19 cellular contexts compared by ENCODE assay signal in genomic region chr7:23405240-23405618, GRCh38.
DNase-seq lines count a peak whose midpoint lies in the region; ATAC-seq and TF ChIP-seq lines count a peak whose summit lies in the region.
"Had no signal": no experiment of that assay in that cellular context is flagged by ENCODE, and none has a peak within 500 bp of the region (broad histone marks: within the 10 kb centered on the region; RNA-seq: fewer than 3 reads in every experiment).

No MANE protein-coding gene starts in this region.

- no peaks in the 10 kb centered on the region for H3K36me3 Mint-ChIP-seq in activated CD4-positive, alpha-beta T cell treated with anti-CD3 and anti-CD28 coated beads, Interleukin-2, amount 10 ng/mL, durations not matched to agents 24 days and 14 days (ENCODE audit: low read depth)
- no peaks in the 10 kb centered on the region for H3K36me3 Mint-ChIP-seq in stimulated activated naive CD8-positive, alpha-beta T cell treated with anti-CD3 and anti-CD28 coated beads, Interleukin-15, Interleukin-2, amounts not matched to agents 100 ng/mL and 50 ng/mL, for 24 hours (ENCODE audit: low read depth)
- H3K36me3 Mint-ChIP-seq in endothelial cell (ENCODE audit: low read depth, unreplicated experiment) = peaks cover 38% of the 10 kb centered on the region

- no peak for ATAC-seq in stimulated activated naive CD8-positive, alpha-beta T cell treated with anti-CD3 and anti-CD28 coated beads, Interleukin-15, amount 100 ng/mL, for 72 hours

- H3K9me3 Mint-ChIP-seq in activated CD4-positive, alpha-beta T cell treated with anti-CD3 and anti-CD28 coated beads, Interleukin-2, amount 10 ng/mL, durations not matched to agents 24 days and 14 days = no peaks in the 10 kb centered on the region
- H3K9me3 Mint-ChIP-seq in stimulated activated naive CD8-positive, alpha-beta T cell treated with anti-CD3 and anti-CD28 coated beads, Interleukin-15, Interleukin-2, amounts not matched to agents 100 ng/mL and 50 ng/mL, for 24 hours = no peaks in the 10 kb centered on the region
- peaks cover 0 to 6% of the 10 kb centered on the region in 2 donors for H3K9me3 Mint-ChIP-seq in stimulated activated naive CD8-positive, alpha-beta T cell treated with anti-CD3 and anti-CD28 coated beads, Interleukin-15, amount 100 ng/mL, for 72 hours
- no peaks in the 10 kb centered on the region for H3K9me3 Mint-ChIP-seq in endothelial cell (ENCODE audit: unreplicated experiment)

- H3K27me3 Mint-ChIP-seq in activated CD4-positive, alpha-beta T cell treated with anti-CD3 and anti-CD28 coated beads, Interleukin-2, amount 10 ng/mL, durations not matched to agents 24 days and 14 days = no peaks in the 10 kb centered on the region
- peaks cover 4% of the 10 kb centered on the region for H3K27me3 Mint-ChIP-seq in stimulated activated naive CD8-positive, alpha-beta T cell treated with anti-CD3 and anti-CD28 coated beads, Interleukin-15, Interleukin-2, amounts not matched to agents 100 ng/mL and 50 ng/mL, for 24 hours
- H3K27me3 Mint-ChIP-seq in stimulated activated naive CD8-positive, alpha-beta T cell treated with anti-CD3 and anti-CD28 coated beads, Interleukin-15, amount 100 ng/mL, for 72 hours = no peaks in the 10 kb centered on the region
- H3K27me3 Mint-ChIP-seq in endothelial cell (ENCODE audit: unreplicated experiment) = no peaks in the 10 kb centered on the region
- H3K27me3 Mint-ChIP-seq: B cell; dendritic cell treated with granulocyte-macrophage colony-stimulating factor and Interleukin-4, amounts not matched to agents 40 ng/mL and 50 ng/mL, for 4 days; IgD-negative memory B cell had no signal

- TF ChIP-seq CTCF in endothelial cell (IDR thresholded peaks at IDR 0.05; ENCODE audit: unreplicated experiment) = no peak

- peaks cover 16% of the 10 kb centered on the region for H3K4me1 Mint-ChIP-seq in activated CD4-positive, alpha-beta T cell treated with anti-CD3 and anti-CD28 coated beads, Interleukin-2, amount 10 ng/mL, durations not matched to agents 24 days and 14 days
- H3K4me1 Mint-ChIP-seq in stimulated activated naive CD8-positive, alpha-beta T cell treated with anti-CD3 and anti-CD28 coated beads, Interleukin-15, Interleukin-2, amounts not matched to agents 100 ng/mL and 50 ng/mL, for 24 hours (ENCODE audit: low read depth) = peaks cover 31% of the 10 kb centered on the region
- H3K4me1 Mint-ChIP-seq in stimulated activated naive CD8-positive, alpha-beta T cell treated with anti-CD3 and anti-CD28 coated beads, Interleukin-15, amount 100 ng/mL, for 72 hours = peaks cover 19% of the 10 kb centered on the region
- H3K4me1 Mint-ChIP-seq in endothelial cell (ENCODE audit: unreplicated experiment) = no peaks in the 10 kb centered on the region

- peak overlapping the region; percentile 15 for H3K4me3 Mint-ChIP-seq in activated CD4-positive, alpha-beta T cell treated with anti-CD3 and anti-CD28 coated beads, Interleukin-2, amount 10 ng/mL, durations not matched to agents 24 days and 14 days
- peak overlapping the region; percentile 25 for H3K4me3 Mint-ChIP-seq in stimulated activated naive CD8-positive, alpha-beta T cell treated with anti-CD3 and anti-CD28 coated beads, Interleukin-15, Interleukin-2, amounts not matched to agents 100 ng/mL and 50 ng/mL, for 24 hours
- H3K4me3 Mint-ChIP-seq in stimulated activated naive CD8-positive, alpha-beta T cell treated with anti-CD3 and anti-CD28 coated beads, Interleukin-15, amount 100 ng/mL, for 72 hours = no peak overlapping the region
- H3K4me3 Mint-ChIP-seq in endothelial cell (ENCODE audit: unreplicated experiment) = no peak overlapping the region
- H3K4me3 Mint-ChIP-seq: B cell; dendritic cell treated with granulocyte-macrophage colony-stimulating factor and Interleukin-4, amounts not matched to agents 40 ng/mL and 50 ng/mL, for 4 days; IgD-negative memory B cell had no signal

- DNase-seq in activated CD4-positive, alpha-beta T cell treated with anti-CD3 and anti-CD28 coated beads, Interleukin-2, amount 10 ng/mL, durations not matched to agents 24 days and 14 days = no peak
- no peak for DNase-seq in activated CD4-positive, alpha-beta T cell treated with anti-CD3 and anti-CD28 coated beads, Interleukin-2, amount 50 U/mL, for 1 hour
- DNase-seq in stimulated activated naive CD8-positive, alpha-beta T cell treated with anti-CD3 and anti-CD28 coated beads, Interleukin-15, amount 100 ng/mL, for 72 hours = no peak
- DNase-seq in endothelial cell (ENCODE audit: low spot score) (no peak), NCI-H2227 (lab: John Stamatoyannopoulos, UW; ENCODE audit: unreplicated experiment) (no peak), DMS53 treated with DMSO at 0.1 percent for 48 hours (lab: John Stamatoyannopoulos, UW; ENCODE audit: unreplicated experiment) (no peak), NCI-H2081 (lab: John Stamatoyannopoulos, UW) (no peak)
- DNase-seq: activated CD4-positive, CD25-positive, alpha-beta regulatory T cell; activated gamma-delta T cell treated with Interleukin-2 at 50 U/mL for 16 hours; aorta; central memory CD4-positive, alpha-beta T cell; DMS53; GOT3; NCI-H1105; NCI-H1930 had no signal

- peak overlapping the region; percentile 88 for H3K27ac Mint-ChIP-seq in activated CD4-positive, alpha-beta T cell treated with anti-CD3 and anti-CD28 coated beads, Interleukin-2, amount 10 ng/mL, durations not matched to agents 24 days and 14 days
- peak overlapping the region; percentile 86 for H3K27ac Mint-ChIP-seq in stimulated activated naive CD8-positive, alpha-beta T cell treated with anti-CD3 and anti-CD28 coated beads, Interleukin-15, Interleukin-2, amounts not matched to agents 100 ng/mL and 50 ng/mL, for 24 hours
- no peak overlapping the region for H3K27ac Mint-ChIP-seq in stimulated activated naive CD8-positive, alpha-beta T cell treated with anti-CD3 and anti-CD28 coated beads, Interleukin-15, amount 100 ng/mL, for 72 hours
- H3K27ac Mint-ChIP-seq in endothelial cell (ENCODE audit: unreplicated experiment) = peak overlapping the region; percentile 58
- H3K27ac Mint-ChIP-seq: B cell; dendritic cell treated with granulocyte-macrophage colony-stimulating factor and Interleukin-4, amounts not matched to agents 40 ng/mL and 50 ng/mL, for 4 days; IgD-negative memory B cell had no signal

- intact Hi-C loops in activated CD4-positive, alpha-beta T cell treated with anti-CD3 and anti-CD28 coated beads, Interleukin-2, amount 10 ng/mL, durations not matched to agents 24 days and 14 days (cut with micrococcal nuclease) = loop anchor here (1.0 to 2.0 kb wide), 4 partner anchors 14 to 58 kb away; no protein-coding TSS in a partner anchor

Comparison
In these comparisons a context has a peak if more than half of its experiments do, and no peak if none do; other contexts are left out.
1. H3K27ac Mint-ChIP-seq: peak in activated CD4-positive, alpha-beta T cell treated with anti-CD3 and anti-CD28 coated beads, Interleukin-2, amount 10 ng/mL, durations not matched to agents 24 days and 14 days (single experiment), stimulated activated naive CD8-positive, alpha-beta T cell treated with anti-CD3 and anti-CD28 coated beads, Interleukin-15, Interleukin-2, amounts not matched to agents 100 ng/mL and 50 ng/mL, for 24 hours (single experiment) and endothelial cell (single experiment); none in stimulated activated naive CD8-positive, alpha-beta T cell treated with anti-CD3 and anti-CD28 coated beads, Interleukin-15, amount 100 ng/mL, for 72 hours (0 of 2).
2. H3K4me3 Mint-ChIP-seq: peak in activated CD4-positive, alpha-beta T cell treated with anti-CD3 and anti-CD28 coated beads, Interleukin-2, amount 10 ng/mL, durations not matched to agents 24 days and 14 days (single experiment) and stimulated activated naive CD8-positive, alpha-beta T cell treated with anti-CD3 and anti-CD28 coated beads, Interleukin-15, Interleukin-2, amounts not matched to agents 100 ng/mL and 50 ng/mL, for 24 hours (single experiment); none in stimulated activated naive CD8-positive, alpha-beta T cell treated with anti-CD3 and anti-CD28 coated beads, Interleukin-15, amount 100 ng/mL, for 72 hours (0 of 2) and endothelial cell (single experiment).